ENCODE assay signal across 21 cellular contexts in genomic region chr4:140083320-140083719, GRCh38.
DNase-seq lines count a peak whose midpoint lies in the region; ATAC-seq and TF ChIP-seq lines count a peak whose summit lies in the region.
"Had no signal": no experiment of that assay in that cellular context is flagged by ENCODE, and none has a peak within 500 bp of the region (broad histone marks: within the 10 kb centered on the region; RNA-seq: fewer than 3 reads in every experiment).

No MANE protein-coding gene starts in this region.

- ATAC-seq in GM21528 (IDR thresholded peaks at IDR 0.05; ENCODE audit: low FRiP score, unreplicated experiment), result no peak

- H3K27ac Mint-ChIP-seq in HFFc6 (peak overlapping the region; percentile 19; the same call in 1 of the 2 replicates), endodermal cell (peak overlapping the region; percentile 76), neural progenitor cell (peak overlapping the region; percentile 50)
- H3K27ac Mint-ChIP-seq: activated naive CD4-positive, alpha-beta T cell treated with anti-CD3 and anti-CD28 coated beads, Interleukin-2, amount 10 ng/mL, durations not matched to agents 7 days and 5 days had no signal

- H3K27me3 ChIP-seq in endodermal cell (ENCODE audit: control insufficient read depth, insufficient read depth, low read length, poor library complexity, severe bottlenecking), result no peaks in the 10 kb centered on the region
- H3K27me3 ChIP-seq in neural progenitor cell, result no peaks in the 10 kb centered on the region
- H3K27me3 ChIP-seq: suprapubic skin had no signal

- no peak overlapping the region for H3K9ac ChIP-seq in endodermal cell (ENCODE audit: extremely low read depth, low read length, poor library complexity, severe bottlenecking)
- no peak overlapping the region for H3K9ac ChIP-seq in neural progenitor cell

- H3K27ac ChIP-seq in endodermal cell (ENCODE audit: low read depth, low read length), result no peak overlapping the region
- H3K27ac ChIP-seq in neural progenitor cell, result no peak overlapping the region
- H3K27ac ChIP-seq: RWPE1, suprapubic skin, WERI-Rb-1 had no signal

- peaks cover 16% of the 10 kb centered on the region for H3F3A ChIP-seq in neural progenitor cell (ENCODE audit: low read depth)

- H3K79me2 ChIP-seq in neural progenitor cell (ENCODE audit: low read depth), result no peaks in the 10 kb centered on the region

- no peak overlapping the region for H3K4me2 ChIP-seq in neural progenitor cell

- WGBS in endodermal cell (ENCODE audit: insufficient coverage in 1 of 2, insufficient read length in 1 of 2), 2 experiments, result 72 to 80% methylated on average over 1 of the region's 1 CpG

- H2AFZ ChIP-seq in neural progenitor cell (replicated peaks), result no peak overlapping the region

- H3K36me3 Mint-ChIP-seq in HFFc6 (ENCODE audit: low read depth), result no peaks in the 10 kb centered on the region
- no peaks in the 10 kb centered on the region for H3K36me3 Mint-ChIP-seq in endodermal cell (ENCODE audit: low read depth)
- H3K36me3 Mint-ChIP-seq in neural progenitor cell, result peaks cover 8% of the 10 kb centered on the region

- H3K27me3 Mint-ChIP-seq in HFFc6 (ENCODE audit: insufficient read depth), result no peaks in the 10 kb centered on the region
- H3K27me3 Mint-ChIP-seq in endodermal cell (ENCODE audit: insufficient read depth), result no peaks in the 10 kb centered on the region
- peaks cover 2% of the 10 kb centered on the region for H3K27me3 Mint-ChIP-seq in neural progenitor cell (ENCODE audit: insufficient read depth, low read depth)

- TF ChIP-seq CTCF in HFFc6 (IDR thresholded peaks at IDR 0.05) (no peak), endodermal cell (conservative IDR thresholded peaks at IDR 0.05) (no peak), neural progenitor cell (IDR thresholded peaks at IDR 0.05) (no peak)

- H4K20me1 ChIP-seq in neural progenitor cell (ENCODE audit: low read depth), result peaks cover 40% of the 10 kb centered on the region

- H3K4me3 ChIP-seq in endodermal cell (ENCODE audit: low read length), result no peak overlapping the region
- H3K4me3 ChIP-seq in neural progenitor cell, result no peak overlapping the region
- H3K4me3 ChIP-seq: lung, suprapubic skin had no signal

- H3K4me3 Mint-ChIP-seq in HFFc6, result no peak overlapping the region
- no peak overlapping the region for H3K4me3 Mint-ChIP-seq in endodermal cell
- H3K4me3 Mint-ChIP-seq in neural progenitor cell, result no peak overlapping the region
- H3K4me3 Mint-ChIP-seq: activated naive CD4-positive, alpha-beta T cell treated with anti-CD3 and anti-CD28 coated beads, Interleukin-2, amount 10 ng/mL, durations not matched to agents 7 days and 5 days; CD14-positive monocyte had no signal

- H3K4me1 ChIP-seq in endodermal cell (ENCODE audit: control insufficient read depth, insufficient read depth, low read length), result peaks cover 17% of the 10 kb centered on the region
- peaks cover 43% of the 10 kb centered on the region for H3K4me1 ChIP-seq in neural progenitor cell

- no peaks in the 10 kb centered on the region for H3K9me3 ChIP-seq in endodermal cell (ENCODE audit: control insufficient read depth, low read length)
- H3K9me3 ChIP-seq in neural progenitor cell (ENCODE audit: low read depth), result no peaks in the 10 kb centered on the region
- H3K9me3 ChIP-seq: suprapubic skin had no signal

- H3K4me1 Mint-ChIP-seq in HFFc6 (ENCODE audit: low read depth) (peaks cover 57% of the 10 kb centered on the region), endodermal cell (peaks cover 82% of the 10 kb centered on the region), neural progenitor cell (peaks cover 39% of the 10 kb centered on the region)

- DNase-seq in EH (ENCODE audit: low read depth), result peak; percentile 67
- peak; percentile 37 for DNase-seq in HFFc6
- no peak for DNase-seq in endodermal cell
- no peak for DNase-seq in neural progenitor cell (ENCODE audit: low spot score)
- DNase-seq in stimulated activated CD4-positive, alpha-beta T cell treated with anti-CD3 and anti-CD28 coated beads, Interleukin-1b, Interleukin-23, amount 100 ng/mL, for 48 hours, result no peak
- no peak for DNase-seq in SIG-M5 (lab: John Stamatoyannopoulos, UW)
- DNase-seq: activated CD4-positive, alpha-beta T cell treated with anti-CD3 and anti-CD28 coated beads, Interleukin-2, amount 50 U/mL, for 1 hour; activated naive CD4-positive, alpha-beta T cell treated with anti-CD3 and anti-CD28 coated beads, Interleukin-2, amount 10 ng/mL, durations not matched to agents 7 days and 5 days; HCEC 1CT; kidney glomerular epithelial cell; NCI-H1417; NCI-H2107; NCI-H524; occipital lobe; small intestine; WERI-Rb-1 had no signal

- H3K36me3 ChIP-seq in endodermal cell (ENCODE audit: control insufficient read depth, insufficient read depth, low read length) (peaks cover 7% of the 10 kb centered on the region), neural progenitor cell (no peaks in the 10 kb centered on the region)
- H3K36me3 ChIP-seq: suprapubic skin, WERI-Rb-1 had no signal

- no peaks in the 10 kb centered on the region for H3K9me3 Mint-ChIP-seq in HFFc6
- H3K9me3 Mint-ChIP-seq in endodermal cell, result no peaks in the 10 kb centered on the region
- H3K9me3 Mint-ChIP-seq in neural progenitor cell, result no peaks in the 10 kb centered on the region
- H3K9me3 Mint-ChIP-seq: activated naive CD4-positive, alpha-beta T cell treated with anti-CD3 and anti-CD28 coated beads, Interleukin-2, amount 10 ng/mL, durations not matched to agents 7 days and 5 days had no signal

Comparison
In these comparisons a context has a peak if more than half of its experiments do, and no peak if none do; other contexts are left out.
1. DNase-seq: peak in EH (single experiment) and HFFc6 (single experiment); none in endodermal cell (single experiment), neural progenitor cell (single experiment), stimulated activated CD4-positive, alpha-beta T cell treated with anti-CD3 and anti-CD28 coated beads, Interleukin-1b, Interleukin-23, amount 100 ng/mL, for 48 hours (single experiment) and SIG-M5 (single experiment).
2. H3K27ac Mint-ChIP-seq: peak in every context shown above with its lines; median percentile 76 in endodermal cell; 50 in neural progenitor cell; 19 in HFFc6.